Comparison of ENCODE assay signal across 8 cellular contexts in the genomic region with DNA sequence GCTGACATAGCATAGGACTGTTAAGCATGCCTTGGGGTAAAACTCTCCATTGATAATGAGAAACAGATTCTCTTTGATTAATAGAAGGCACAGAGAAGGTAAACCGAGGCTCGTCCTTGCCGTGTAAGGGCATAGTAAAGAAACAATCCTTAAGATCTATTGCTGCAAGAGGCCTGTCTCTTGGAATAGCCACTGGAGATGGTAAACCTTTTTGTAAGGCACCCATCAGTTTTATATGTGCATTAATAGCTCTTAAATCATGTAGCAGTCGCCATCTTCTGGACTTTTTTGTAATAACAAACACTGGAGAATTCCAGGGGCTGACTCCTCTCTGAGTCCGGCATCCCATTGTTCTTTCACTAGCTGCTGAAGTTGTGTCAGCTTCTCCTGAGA. TPM values are rescaled to one million over a fixed set of nuclear protein-coding genes. Genes with fewer than 3 reads are reported as not detected.
DNase-seq lines count a peak whose midpoint lies in the region; ATAC-seq, FAIRE-seq and TF ChIP-seq lines count a peak whose summit lies in the region.

No MANE protein-coding gene starts in this region.

- H3K4me3 Mint-ChIP-seq in stimulated activated naive B cell treated with anti-CD40 and anti-IgM and Interleukin-4, amounts not matched to agents 10 μg/mL and 1 μg/mL and 100 μg/mL, for 72 hours, result no peak overlapping the region

- dilution Hi-C loops in keratinocyte (cut with MboI; ENCODE audit: extremely low pct_ligation_motif_present, low sequenced_read_pairs), result no loop called here

- peaks cover 4 to 6% of the 10 kb centered on the region in 2 donors for H3K27me3 Mint-ChIP-seq in stimulated activated naive B cell treated with anti-CD40 and anti-IgM and Interleukin-4, amounts not matched to agents 10 μg/mL and 1 μg/mL and 100 μg/mL, for 72 hours

- H3K27ac ChIP-seq in KMS-11, result no peak overlapping the region
- H3K27ac ChIP-seq in keratinocyte (ENCODE audit: control insufficient read depth, insufficient read depth, low read length), result no peak overlapping the region

- H2AFZ ChIP-seq in KMS-11 (ENCODE audit: low read depth) (no peak overlapping the region), keratinocyte (ENCODE audit: control insufficient read depth, low read length) (no peak overlapping the region)

- H3K27ac Mint-ChIP-seq in stimulated activated naive B cell treated with anti-CD40 and anti-IgM and Interleukin-4, amounts not matched to agents 10 μg/mL and 1 μg/mL and 100 μg/mL, for 72 hours, result no peak overlapping the region

- H3K9me3 ChIP-seq in NT2/D1 (ENCODE audit: insufficient read depth, low read length), result peaks cover 29% of the 10 kb centered on the region; the same call in 1 of the 2 replicates
- H3K9me3 ChIP-seq in keratinocyte (ENCODE audit: control insufficient read depth, low read depth, low read length), result no peaks in the 10 kb centered on the region

- in situ Hi-C loops in T47D (cut with HindIII; ENCODE audit: low pct_unique_long_range_greater_than_20kb, low sequenced_read_pairs), result no loop called here

- peaks cover 0 to 7% of the 10 kb centered on the region in 2 donors for H3K4me1 Mint-ChIP-seq in stimulated activated naive B cell treated with anti-CD40 and anti-IgM and Interleukin-4, amounts not matched to agents 10 μg/mL and 1 μg/mL and 100 μg/mL, for 72 hours

- H3K4me1 ChIP-seq in KMS-11 (ENCODE audit: low read depth, poor library complexity, severe bottlenecking), result peaks cover 24% of the 10 kb centered on the region
- H3K4me1 ChIP-seq in NT2/D1 (ENCODE audit: insufficient read depth, insufficient read length), result no peaks in the 10 kb centered on the region
- H3K4me1 ChIP-seq in keratinocyte (ENCODE audit: control insufficient read depth, extremely low read depth, insufficient read depth, low read length), result no peaks in the 10 kb centered on the region

- H3K4me2 ChIP-seq in KMS-11, result peak overlapping the region; percentile 8; the same call in 1 of the 2 replicates
- no peak overlapping the region for H3K4me2 ChIP-seq in keratinocyte (ENCODE audit: control insufficient read depth, extremely low read depth, insufficient read depth, low read depth, low read length)

- no peaks in the 10 kb centered on the region for H3K9me1 ChIP-seq in keratinocyte (ENCODE audit: control insufficient read depth, extremely low read depth, insufficient read depth, low read length)

- H3K36me3 ChIP-seq in KMS-11 (ENCODE audit: insufficient read depth) (no peaks in the 10 kb centered on the region), NT2/D1 (ENCODE audit: insufficient read depth, insufficient read length, low read length) (no peaks in the 10 kb centered on the region), keratinocyte (ENCODE audit: control insufficient read depth in 2 of 2, extremely low read depth in 1 of 2, insufficient read depth in 2 of 2, low read length in 2 of 2) (no peaks in the 10 kb centered on the region)

- ATAC-seq in stimulated activated naive B cell treated with anti-CD40 and anti-IgM and Interleukin-4, amounts not matched to agents 10 μg/mL and 1 μg/mL and 100 μg/mL, for 72 hours (replicated peaks), result peak; percentile 72 to 77
- no peak for ATAC-seq in HG03196 (IDR thresholded peaks at IDR 0.05; ENCODE audit: unreplicated experiment)

- H3K27me3 ChIP-seq in KMS-11 (ENCODE audit: insufficient read depth, low read depth) (no peaks in the 10 kb centered on the region), NT2/D1 (ENCODE audit: insufficient read depth, insufficient read length) (no peaks in the 10 kb centered on the region), keratinocyte (ENCODE audit: control insufficient read depth, extremely low read depth, insufficient read depth, low read length) (no peaks in the 10 kb centered on the region)

- H3K9ac ChIP-seq in KMS-11 (no peak overlapping the region), NT2/D1 (ENCODE audit: insufficient read length, low read depth) (no peak overlapping the region), keratinocyte (ENCODE audit: control insufficient read depth, extremely low read depth, insufficient read depth, low read length) (no peak overlapping the region)

- no peak overlapping the region for H3K4me3 ChIP-seq in KMS-11 (IDR thresholded peaks at IDR 0.05; ENCODE audit: insufficient read depth, low read depth, low read length)
- H3K4me3 ChIP-seq in NT2/D1 (ENCODE audit: insufficient read length, low read depth), result no peak overlapping the region
- H3K4me3 ChIP-seq in keratinocyte (ENCODE audit: control insufficient read depth in 2 of 3, extremely low read depth in 1 of 3, insufficient read depth in 2 of 3, low read depth in 1 of 3, low read length in 3 of 3), result no peak overlapping the region

- peaks cover under 1 to 8% of the 10 kb centered on the region in 2 donors for H3K36me3 Mint-ChIP-seq in stimulated activated naive B cell treated with anti-CD40 and anti-IgM and Interleukin-4, amounts not matched to agents 10 μg/mL and 1 μg/mL and 100 μg/mL, for 72 hours

- H4K20me1 ChIP-seq in KMS-11 (ENCODE audit: insufficient read depth) (no peaks in the 10 kb centered on the region), keratinocyte (ENCODE audit: control insufficient read depth, extremely low read depth, insufficient read depth, low read length) (no peaks in the 10 kb centered on the region)

- TF ChIP-seq CTCF in GM12873 (IDR thresholded peaks at IDR 0.05; ENCODE audit: insufficient read depth, low read depth, low read length, missing control alignments), result peak; percentile 64
- peak; percentile 50; the same call in 1 of the 2 replicates for TF ChIP-seq CTCF in KMS-11 (conservative IDR thresholded peaks at IDR 0.05; ENCODE audit: low read depth, low read length)
- TF ChIP-seq CTCF in keratinocyte (optimal IDR thresholded peaks at IDR 0.05 in 1 of 3, IDR thresholded peaks at IDR 0.05 in 1 of 3, conservative IDR thresholded peaks at IDR 0.05 in 1 of 3; ENCODE audit: extremely low read depth in 1 of 3, insufficient read depth in 2 of 3, low read length in 3 of 3), result peak; percentile 29 to 52 (median 49)

- peak; percentile 53 for FAIRE-seq in keratinocyte (lab: Jason Lieb, UNC)

- peaks cover 10 to 14% of the 10 kb centered on the region in 2 donors for H3K9me3 Mint-ChIP-seq in stimulated activated naive B cell treated with anti-CD40 and anti-IgM and Interleukin-4, amounts not matched to agents 10 μg/mL and 1 μg/mL and 100 μg/mL, for 72 hours

- H3K79me2 ChIP-seq in KMS-11 (ENCODE audit: insufficient read depth, low read depth), result no peaks in the 10 kb centered on the region
- H3K79me2 ChIP-seq in keratinocyte (ENCODE audit: control insufficient read depth, insufficient read depth, low read length), result no peaks in the 10 kb centered on the region

- DNase-seq in AG08396 (ENCODE audit: low spot score), result peak; percentile 68
- peak; percentile 42 for DNase-seq in NT2/D1 (ENCODE audit: low read depth, low spot score)
- DNase-seq in T47D (ENCODE audit: low read depth in 1 of 2, low spot score in 1 of 2), result peak; percentile 33 to 86
- no peak for DNase-seq in keratinocyte (ENCODE audit: low read depth, low spot score)
- DNase-seq in stimulated activated naive B cell treated with anti-CD40 and anti-IgM and Interleukin-4, amounts not matched to agents 10 μg/mL and 1 μg/mL and 100 μg/mL, for 72 hours, result no peak

RNA-seq across cellular contexts. Expression of gene ABHD12, which starts 8.4 kb away (rescaled TPM):
- 8.3 to 16.3 TPM (median 11.2 TPM) in 3 replicates for polyA plus RNA-seq in keratinocyte
- polyA plus RNA-seq in keratinocyte (2011; ENCODE audit: low read depth), result 12.1 TPM
- polyA plus RNA-seq in keratinocyte (2011; cell fraction: cytosol; rRNA removed), result 8.9 and 9.0 TPM in 2 replicates
- polyA plus RNA-seq in keratinocyte (2011; cell fraction: nucleus; rRNA removed), result 9.8 and 11.1 TPM in 2 replicates
- polyA plus RNA-seq in keratinocyte (2012; ENCODE audit: low replicate concordance), result 20.1 and 30.1 TPM in 2 replicates
- 7.4 to 20.7 TPM (median 10.8 TPM) in 3 replicates for polyA minus RNA-seq in keratinocyte
- polyA minus RNA-seq in keratinocyte (2011; cell fraction: cytosol; rRNA and poly(A)+ RNA removed), result 10.9 TPM
- polyA minus RNA-seq in keratinocyte (2011; cell fraction: nucleus; rRNA and poly(A)+ RNA removed), result 7.1 and 14.5 TPM in 2 replicates

RNA-seq across cellular contexts. Expression of gene GINS1, which starts 8.4 kb away (rescaled TPM):
- polyA plus RNA-seq in keratinocyte, result 3.3 to 12.5 TPM (median 9.0 TPM) in 3 replicates
- 0.39 TPM for polyA plus RNA-seq in keratinocyte (2011; ENCODE audit: low read depth)
- 3.8 and 5.5 TPM in 2 replicates for polyA plus RNA-seq in keratinocyte (2011; cell fraction: cytosol; rRNA removed)
- polyA plus RNA-seq in keratinocyte (2011; cell fraction: nucleus; rRNA removed), result 4.2 and 5.5 TPM in 2 replicates
- 0.82 and 7.1 TPM in 2 replicates for polyA plus RNA-seq in keratinocyte (2012; ENCODE audit: low replicate concordance)
- 2.8 to 11.8 TPM (median 2.8 TPM) in 3 replicates for polyA minus RNA-seq in keratinocyte
- polyA minus RNA-seq in keratinocyte (2011; cell fraction: cytosol; rRNA and poly(A)+ RNA removed), result 3.3 TPM
- 1.5 and 3.3 TPM in 2 replicates for polyA minus RNA-seq in keratinocyte (2011; cell fraction: nucleus; rRNA and poly(A)+ RNA removed)

Comparison
In these comparisons a context has a peak if more than half of its experiments do, and no peak if none do; other contexts are left out.
1. DNase-seq: peak in AG08396 (single experiment), NT2/D1 (single experiment) and T47D (2 of 2); none in keratinocyte (single experiment) and stimulated activated naive B cell treated with anti-CD40 and anti-IgM and Interleukin-4, amounts not matched to agents 10 μg/mL and 1 μg/mL and 100 μg/mL, for 72 hours (single experiment).
2. Peak in every context shown above with its lines, with median percentiles within 50 percentile points of each other: CTCF ChIP-seq.